ENCODE assay signal across 18 cellular contexts in genomic region chr19:5152013-5152763, GRCh38.
"Had no signal": no experiment of that assay in that cellular context is flagged by ENCODE, and none has a peak within 500 bp of the region (broad histone marks: within the 10 kb centered on the region; RNA-seq: fewer than 3 reads in every experiment).

No MANE protein-coding gene starts in this region.

- H3K9me3 Mint-ChIP-seq: mesothelial cell of epicardium; neural progenitor cell; stimulated activated effector memory CD8-positive, alpha-beta T cell treated with anti-CD3 and anti-CD28 coated beads, Interleukin-12 subunit alpha, Interleukin-12 subunit beta, amount 100 ng/mL, for 72 hours; WTC11 had no signal

- H3K4me1 ChIP-seq: lower lobe of right lung, pancreas had no signal

- H2AFZ ChIP-seq: neural progenitor cell had no signal

- DNase-seq: activated CD4-positive, alpha-beta T cell treated with anti-CD3 and anti-CD28 coated beads for 48 hours; activated CD8-positive, alpha-beta memory T cell treated with anti-CD3 and anti-CD28 coated beads, Interleukin-2, amount 50 U/mL, for 48 hours; activated naive CD4-positive, alpha-beta T cell treated with Interleukin-2 at 50 U/mL for 16 hours; anterior cingulate cortex; brain microvascular endothelial cell; cortex of kidney; effector CD4-positive, alpha-beta T cell; left colon; T-helper 2 cell had no signal

- H3K27me3 ChIP-seq: brain microvascular endothelial cell, gastrocnemius medialis, heart right ventricle, neural progenitor cell, pancreas had no signal

- H3K4me3 Mint-ChIP-seq: mesothelial cell of epicardium; neural progenitor cell; stimulated activated effector memory CD8-positive, alpha-beta T cell treated with anti-CD3 and anti-CD28 coated beads, Interleukin-12 subunit alpha, Interleukin-12 subunit beta, amount 100 ng/mL, for 72 hours; WTC11 had no signal

- H3K4me3 ChIP-seq: gastrocnemius medialis, heart right ventricle, lower lobe of right lung, neural progenitor cell, pancreas had no signal

- H3K4me2 ChIP-seq: neural progenitor cell had no signal

- H3K9me3 ChIP-seq: gastrocnemius medialis, heart right ventricle, lower lobe of right lung, pancreas had no signal

- ATAC-seq: gastrocnemius medialis; heart right ventricle; left colon; lower lobe of right lung; pancreas; stimulated activated effector memory CD8-positive, alpha-beta T cell treated with anti-CD3 and anti-CD28 coated beads, Interleukin-12 subunit alpha, Interleukin-12 subunit beta, amount 100 ng/mL, for 72 hours; WTC11 had no signal

- H3K27ac Mint-ChIP-seq: mesothelial cell of epicardium; neural progenitor cell; stimulated activated effector memory CD8-positive, alpha-beta T cell treated with anti-CD3 and anti-CD28 coated beads, Interleukin-12 subunit alpha, Interleukin-12 subunit beta, amount 100 ng/mL, for 72 hours; WTC11 had no signal

- H3K36me3 ChIP-seq: neural progenitor cell had no signal

- H3K27ac ChIP-seq: brain microvascular endothelial cell, epithelial cell of prostate, gastrocnemius medialis, heart right ventricle, lower lobe of right lung, neural progenitor cell, pancreas had no signal

- H3K4me1 Mint-ChIP-seq: stimulated activated effector memory CD8-positive, alpha-beta T cell treated with anti-CD3 and anti-CD28 coated beads, Interleukin-12 subunit alpha, Interleukin-12 subunit beta, amount 100 ng/mL, for 72 hours had no signal
